In genomic region chr11:128341767-128342318, GRCh38 we compare ENCODE assay signal across 10 cellular contexts.
A peak's percentile ranks its signal among the peaks of the same experiment; 100 is the strongest.
DNase-seq lines count a peak whose midpoint lies in the region; ATAC-seq and TF ChIP-seq lines count a peak whose summit lies in the region.
"Had no signal": no experiment of that assay in that cellular context is flagged by ENCODE, and none has a peak within 500 bp of the region (broad histone marks: within the 10 kb centered on the region; RNA-seq: fewer than 3 reads in every experiment).

No MANE protein-coding gene starts in this region.

- H3K27me3 ChIP-seq in lower lobe of right lung (ENCODE audit: low read depth): no peaks in the 10 kb centered on the region

- DNase-seq in activated T-cell treated with anti-CD3 and anti-CD28 coated beads, Interleukin-2, amount 50 U/mL, for 24 hours: no peak
- DNase-seq in activated T-cell treated with anti-CD3 and anti-CD28 coated beads for 4 hours (no peak), lower lobe of right lung (no peak)
- peak; percentile 46 for DNase-seq in activated CD8-positive, alpha-beta T cell treated with anti-CD3 and anti-CD28 coated beads for 36 hours
- no peak for DNase-seq in stimulated activated naive CD8-positive, alpha-beta T cell treated with anti-CD3 and anti-CD28 coated beads, Interleukin-15, amount 100 ng/mL, for 72 hours
- no peak for DNase-seq in activated CD4-positive, CD25-positive, alpha-beta regulatory T cell treated with anti-CD3 and anti-CD28 coated beads, Interleukin-2, amount 50 U/mL, for 72 hours
- DNase-seq: cerebellar nuclear complex, NCI-H82 had no signal

- peaks cover 91% of the 10 kb centered on the region for H3K4me1 Mint-ChIP-seq in activated T-cell treated with anti-CD3 and anti-CD28 coated beads, Interleukin-2, amount 50 U/mL, for 24 hours (ENCODE audit: low read depth)
- peaks cover 84% of the 10 kb centered on the region for H3K4me1 Mint-ChIP-seq in activated CD8-positive, alpha-beta T cell treated with anti-CD3 and anti-CD28 coated beads for 36 hours (ENCODE audit: low read depth)
- H3K4me1 Mint-ChIP-seq in stimulated activated naive CD8-positive, alpha-beta T cell treated with anti-CD3 and anti-CD28 coated beads, Interleukin-15, amount 100 ng/mL, for 72 hours: peaks cover 83% of the 10 kb centered on the region

- peak overlapping the region; percentile 57 for H3K4me3 Mint-ChIP-seq in activated T-cell treated with anti-CD3 and anti-CD28 coated beads, Interleukin-2, amount 50 U/mL, for 24 hours
- peak overlapping the region; percentile 69 for H3K4me3 Mint-ChIP-seq in activated CD8-positive, alpha-beta T cell treated with anti-CD3 and anti-CD28 coated beads for 36 hours
- H3K4me3 Mint-ChIP-seq in stimulated activated naive CD8-positive, alpha-beta T cell treated with anti-CD3 and anti-CD28 coated beads, Interleukin-15, amount 100 ng/mL, for 72 hours: peak overlapping the region; percentile 77 to 80

- POLR2A ChIA-PET in activated CD8-positive, alpha-beta T cell treated with anti-CD3 and anti-CD28 coated beads for 36 hours (lab: Charles Lee): interaction anchor here (0.7 to 2.0 kb wide), 21 partner anchors 11 to 289 kb away, joined by 3 to 8 read pairs (median 4); no protein-coding TSS in a partner anchor

- peak overlapping the region; percentile 90 for H3K27ac Mint-ChIP-seq in activated T-cell treated with anti-CD3 and anti-CD28 coated beads, Interleukin-2, amount 50 U/mL, for 24 hours
- peak overlapping the region; percentile 86 for H3K27ac Mint-ChIP-seq in activated CD8-positive, alpha-beta T cell treated with anti-CD3 and anti-CD28 coated beads for 36 hours
- H3K27ac Mint-ChIP-seq in stimulated activated naive CD8-positive, alpha-beta T cell treated with anti-CD3 and anti-CD28 coated beads, Interleukin-15, amount 100 ng/mL, for 72 hours: peak overlapping the region; percentile 89 to 93

- peaks cover 33% of the 10 kb centered on the region for H3K4me1 ChIP-seq in lower lobe of right lung

- intact Hi-C loops in activated CD8-positive, alpha-beta T cell treated with anti-CD3 and anti-CD28 coated beads for 36 hours (cut with micrococcal nuclease): loop anchor here (5.0 to 10.0 kb wide), 2 partner anchors 35 to 47 kb away; no protein-coding TSS in a partner anchor
- intact Hi-C loops in lower lobe of right lung (cut with DNase I): no loop called here

- peaks cover 15% of the 10 kb centered on the region for H3K9me3 Mint-ChIP-seq in activated T-cell treated with anti-CD3 and anti-CD28 coated beads, Interleukin-2, amount 50 U/mL, for 24 hours
- peaks cover 5% of the 10 kb centered on the region for H3K9me3 Mint-ChIP-seq in activated CD8-positive, alpha-beta T cell treated with anti-CD3 and anti-CD28 coated beads for 36 hours
- peaks cover 0 to 4% of the 10 kb centered on the region in 2 donors for H3K9me3 Mint-ChIP-seq in stimulated activated naive CD8-positive, alpha-beta T cell treated with anti-CD3 and anti-CD28 coated beads, Interleukin-15, amount 100 ng/mL, for 72 hours

- peak overlapping the region; percentile 74 for H3K27ac ChIP-seq in lower lobe of right lung

- H3K4me3 ChIP-seq in lower lobe of right lung: no peak overlapping the region

- H3K36me3 Mint-ChIP-seq in activated T-cell treated with anti-CD3 and anti-CD28 coated beads, Interleukin-2, amount 50 U/mL, for 24 hours (ENCODE audit: low read depth): no peaks in the 10 kb centered on the region
- H3K36me3 Mint-ChIP-seq in activated CD8-positive, alpha-beta T cell treated with anti-CD3 and anti-CD28 coated beads for 36 hours (ENCODE audit: low read depth): peaks cover 9% of the 10 kb centered on the region

- H3K27me3 Mint-ChIP-seq in activated T-cell treated with anti-CD3 and anti-CD28 coated beads, Interleukin-2, amount 50 U/mL, for 24 hours: no peaks in the 10 kb centered on the region
- no peaks in the 10 kb centered on the region for H3K27me3 Mint-ChIP-seq in activated CD8-positive, alpha-beta T cell treated with anti-CD3 and anti-CD28 coated beads for 36 hours
- H3K27me3 Mint-ChIP-seq in stimulated activated naive CD8-positive, alpha-beta T cell treated with anti-CD3 and anti-CD28 coated beads, Interleukin-15, amount 100 ng/mL, for 72 hours: no peaks in the 10 kb centered on the region

- CTCF ChIA-PET in activated CD8-positive, alpha-beta T cell treated with anti-CD3 and anti-CD28 coated beads for 36 hours (lab: Charles Lee): interaction anchor here (0.8 to 2.4 kb wide), 12 partner anchors 8 to 290 kb away, joined by 3 to 20 read pairs (median 3); no protein-coding TSS in a partner anchor

- H3K9me3 ChIP-seq in lower lobe of right lung: no peaks in the 10 kb centered on the region

- no peak for ATAC-seq in activated CD8-positive, alpha-beta T cell treated with anti-CD3 and anti-CD28 coated beads for 36 hours
- ATAC-seq in lower lobe of right lung (peak; percentile 2 to 9), GM18873 (IDR thresholded peaks at IDR 0.05; ENCODE audit: low FRiP score, unreplicated experiment) (no peak), GM19397 (IDR thresholded peaks at IDR 0.05; ENCODE audit: unreplicated experiment) (no peak)
- no peak for ATAC-seq in stimulated activated naive CD8-positive, alpha-beta T cell treated with anti-CD3 and anti-CD28 coated beads, Interleukin-15, amount 100 ng/mL, for 72 hours

- TF ChIP-seq CTCF in activated CD8-positive, alpha-beta T cell treated with anti-CD3 and anti-CD28 coated beads for 36 hours (IDR thresholded peaks at IDR 0.05): no peak
- TF ChIP-seq CTCF in lower lobe of right lung (IDR thresholded peaks at IDR 0.05): no peak

- H3K36me3 ChIP-seq in lower lobe of right lung: no peaks in the 10 kb centered on the region

Comparison
In these comparisons a context has a peak if more than half of its experiments do, and no peak if none do; other contexts are left out.
1. ATAC-seq: peak in lower lobe of right lung (2 of 2); none in activated CD8-positive, alpha-beta T cell treated with anti-CD3 and anti-CD28 coated beads for 36 hours (single experiment), stimulated activated naive CD8-positive, alpha-beta T cell treated with anti-CD3 and anti-CD28 coated beads, Interleukin-15, amount 100 ng/mL, for 72 hours (single experiment), GM18873 (single experiment) and GM19397 (single experiment).
2. Peak in every context shown above with its lines, with median percentiles within 50 percentile points of each other: H3K27ac Mint-ChIP-seq and H3K4me3 Mint-ChIP-seq.